12 cellular contexts compared by ENCODE assay signal in the genomic region with DNA sequence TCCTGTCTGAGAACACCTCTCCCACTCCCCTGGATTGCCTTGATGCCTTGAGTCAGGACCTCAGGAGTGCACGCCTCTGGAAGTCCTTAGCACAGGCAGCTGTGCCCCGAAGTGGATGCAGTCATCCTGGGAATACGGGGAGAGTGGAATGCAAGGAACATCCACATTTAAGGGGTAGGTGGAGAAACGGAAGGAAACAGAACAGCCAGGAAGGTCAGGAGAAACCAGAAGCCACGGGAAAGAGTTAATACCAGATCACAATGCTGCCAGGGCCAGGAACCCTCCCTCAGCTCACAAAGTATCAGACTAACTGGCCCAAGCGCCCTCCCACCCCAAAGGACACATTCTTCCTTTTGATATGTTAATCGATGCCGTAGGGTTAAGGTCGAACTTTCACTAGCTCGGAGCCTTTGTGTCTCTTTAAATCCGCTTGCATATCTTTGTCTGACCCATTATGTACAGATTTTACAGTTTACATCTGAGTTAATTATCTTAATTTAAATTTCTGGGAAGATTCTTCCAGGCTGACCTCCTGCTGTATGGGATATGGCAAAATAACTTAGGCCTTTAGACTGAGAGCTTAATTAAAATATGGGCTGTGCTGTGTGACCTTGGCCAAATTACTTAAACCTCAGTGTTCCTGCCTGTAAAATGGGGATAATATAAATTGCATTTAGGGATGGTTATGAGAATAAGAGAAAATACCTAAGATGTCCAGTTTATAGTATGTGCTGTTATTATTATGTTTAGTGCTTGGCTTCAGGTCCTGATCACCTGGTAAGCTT. TPM values are rescaled to one million over a fixed set of nuclear protein-coding genes. Genes with fewer than 3 reads are reported as not detected.
DNase-seq lines count a peak whose midpoint lies in the region; TF ChIP-seq lines count a peak whose summit lies in the region.
"Had no signal": no experiment of that assay in that cellular context is flagged by ENCODE, and none has a peak within 500 bp of the region (broad histone marks: within the 10 kb centered on the region; RNA-seq: fewer than 3 reads in every experiment).

No MANE protein-coding gene starts in this region.

- WGBS in mesodermal cell (ENCODE audit: insufficient coverage in 2 of 2), 2 experiments = 13 to 20% methylated on average over 5 of the region's 11 CpGs

- peaks cover 80% of the 10 kb centered on the region for H3K4me1 ChIP-seq in CD4-positive, alpha-beta memory T cell (ENCODE audit: insufficient read depth, low read length)
- H3K4me1 ChIP-seq in mesodermal cell (ENCODE audit: control insufficient read depth, insufficient read depth, low read length, poor library complexity, severe bottlenecking) = peaks cover 17% of the 10 kb centered on the region

- H3K4me3 ChIP-seq in CD4-positive, alpha-beta memory T cell (ENCODE audit: low read length in 2 of 2) = no peak overlapping the region
- H3K4me3 ChIP-seq in mesodermal cell (ENCODE audit: extremely low read depth, insufficient read depth, low read length, poor library complexity, severe bottlenecking) = no peak overlapping the region
- H3K4me3 ChIP-seq: adrenal gland had no signal

- no peak for DNase-seq in CD4-positive, alpha-beta memory T cell
- DNase-seq in HFFc6 (no peak), dermis blood vessel endothelial cell (peak; percentile 72), T-helper 9 cell (no peak), NCI-H1694 treated with DMSO at 0.1 percent for 48 hours (lab: John Stamatoyannopoulos, UW) (no peak), NCI-H128 (lab: John Stamatoyannopoulos, UW; ENCODE audit: unreplicated experiment) (no peak), NCI-H2196 treated with DMSO at 0.1 percent for 48 hours (lab: John Stamatoyannopoulos, UW; ENCODE audit: unreplicated experiment) (no peak)
- DNase-seq: NCI-H2081 treated with DMSO at 0.1 percent for 48 hours, SW 1271 had no signal

- H3K36me3 Mint-ChIP-seq in CD4-positive, alpha-beta memory T cell = peaks cover 25 to 45% of the 10 kb centered on the region in 2 donors
- no peaks in the 10 kb centered on the region for H3K36me3 Mint-ChIP-seq in HFFc6 (ENCODE audit: low read depth)

- H3K27me3 ChIP-seq in CD4-positive, alpha-beta memory T cell (ENCODE audit: insufficient read depth, low read length) = no peaks in the 10 kb centered on the region
- H3K27me3 ChIP-seq: adrenal gland had no signal

- no peaks in the 10 kb centered on the region for H3K9me3 ChIP-seq in CD4-positive, alpha-beta memory T cell (ENCODE audit: control insufficient read depth in 1 of 2, low read length in 2 of 2)
- H3K9me3 ChIP-seq in mesodermal cell (ENCODE audit: control insufficient read depth, low read length) = no peaks in the 10 kb centered on the region
- H3K9me3 ChIP-seq: adrenal gland had no signal

- no peak for TF ChIP-seq CTCF in HFFc6 (IDR thresholded peaks at IDR 0.05)

- H3K27me3 Mint-ChIP-seq in CD4-positive, alpha-beta memory T cell = no peaks in the 10 kb centered on the region
- H3K27me3 Mint-ChIP-seq in HFFc6 (ENCODE audit: insufficient read depth) = peaks cover 2% of the 10 kb centered on the region

- H3K36me3 ChIP-seq in CD4-positive, alpha-beta memory T cell (ENCODE audit: insufficient read depth, low read length) = peaks cover 12% of the 10 kb centered on the region
- no peaks in the 10 kb centered on the region for H3K36me3 ChIP-seq in mesodermal cell (ENCODE audit: control insufficient read depth, insufficient read depth, low read length)
- H3K36me3 ChIP-seq: adrenal gland had no signal

- intact Hi-C loops in CD4-positive, alpha-beta memory T cell (cut with micrococcal nuclease) = no loop called here

- H3K4me3 Mint-ChIP-seq in CD4-positive, alpha-beta memory T cell = no peak overlapping the region
- H3K4me3 Mint-ChIP-seq in HFFc6 = no peak overlapping the region
- H3K4me3 Mint-ChIP-seq: CD14-positive monocyte had no signal

- no peaks in the 10 kb centered on the region for H3K9me3 Mint-ChIP-seq in CD4-positive, alpha-beta memory T cell
- no peaks in the 10 kb centered on the region for H3K9me3 Mint-ChIP-seq in HFFc6

- H3K27ac Mint-ChIP-seq in CD4-positive, alpha-beta memory T cell = peak overlapping the region in 5 of 7 donors; percentile 4 to 72 (median 47)
- H3K27ac Mint-ChIP-seq in HFFc6 = 0 out of 2 replicates have a peak overlapping the region, but pooled peaks have one; percentile 44

- CTCF ChIA-PET in CD4-positive, alpha-beta memory T cell (lab: Charles Lee; ENCODE audit: partially characterized antibody) = interaction anchor here (0.8 to 2.4 kb wide), 2 partner anchors 45 to 78 kb away, joined by 3 to 7 read pairs; partner anchors contain the start of genes BYSL and MED20

- H3K27ac ChIP-seq in CD4-positive, alpha-beta memory T cell (ENCODE audit: low read depth, low read length) = no peak overlapping the region
- H3K27ac ChIP-seq in mesodermal cell (ENCODE audit: low read depth, low read length, severe bottlenecking) = peak overlapping the region; percentile 50
- H3K27ac ChIP-seq: adrenal gland had no signal

- H3K4me1 Mint-ChIP-seq in CD4-positive, alpha-beta memory T cell = peaks cover 54 to 88% (median 69%) of the 10 kb centered on the region in 4 donors
- H3K4me1 Mint-ChIP-seq in HFFc6 (ENCODE audit: low read depth) = peaks cover 42% of the 10 kb centered on the region

- POLR2A ChIA-PET in CD4-positive, alpha-beta memory T cell (lab: Charles Lee; ENCODE audit: partially characterized antibody) = interaction anchor here (1.0 to 1.4 kb wide), 2 partner anchors 45 to 81 kb away, joined by 3 read pairs; partner anchors contain the start of genes BYSL and MED20

RNA-seq across cellular contexts. Expression of gene CCND3, which starts 24.0 kb away (rescaled TPM):
- total RNA-seq in CD4-positive, alpha-beta memory T cell = 100 to 1,000 TPM; 223 to 242 TPM
- 100 to 1,000 TPM; 532 to 555 TPM for polyA plus RNA-seq in CD4-positive, alpha-beta memory T cell
- total RNA-seq in HFFc6 (2021; fragmentation: NEBNext Ultra II Directional; extraction: Animal tissue kit (Norgen Biotek cat#: 25700)) = 10 to 100 TPM; 72.4 to 92.5 (median 82.7) TPM
- total RNA-seq in dermis blood vessel endothelial cell = 59.1 and 60.1 TPM in 2 replicates
- polyA plus RNA-seq in mesodermal cell (2013, experiment 1 of 2) = 43.3 TPM
- 36.5 TPM for polyA plus RNA-seq in mesodermal cell (2013, experiment 2 of 2)

RNA-seq across cellular contexts. Expression of gene BYSL, which starts 44.3 kb away (rescaled TPM):
- 1 to 10 TPM; 7.1 to 9.2 TPM for total RNA-seq in CD4-positive, alpha-beta memory T cell
- 1 to 10 TPM; 3.1 to 5.2 TPM for polyA plus RNA-seq in CD4-positive, alpha-beta memory T cell
- total RNA-seq in HFFc6 (2021; fragmentation: NEBNext Ultra II Directional; extraction: Animal tissue kit (Norgen Biotek cat#: 25700)) = 10 to 100 TPM; 32.3 to 44.3 (median 33.5) TPM
- total RNA-seq in dermis blood vessel endothelial cell = 15.8 and 22.1 TPM in 2 replicates
- polyA plus RNA-seq in mesodermal cell (2013, experiment 1 of 2) = 27.3 TPM
- polyA plus RNA-seq in mesodermal cell (2013, experiment 2 of 2) = 23.9 TPM

RNA-seq across cellular contexts. Expression of gene MED20, which starts 44.7 kb away (rescaled TPM):
- total RNA-seq in CD4-positive, alpha-beta memory T cell = 10 to 100 TPM; 10.0 to 11.5 TPM
- 1 to 10 TPM; 3.5 to 6.3 TPM for polyA plus RNA-seq in CD4-positive, alpha-beta memory T cell
- 10 to 100 TPM; 22.8 to 28.4 (median 26.0) TPM for total RNA-seq in HFFc6 (2021; fragmentation: NEBNext Ultra II Directional; extraction: Animal tissue kit (Norgen Biotek cat#: 25700))
- 36.5 and 47.5 TPM in 2 replicates for total RNA-seq in dermis blood vessel endothelial cell
- 23.0 TPM for polyA plus RNA-seq in mesodermal cell (2013, experiment 1 of 2)
- 20.1 TPM for polyA plus RNA-seq in mesodermal cell (2013, experiment 2 of 2)
